ENCODE assay signal across 8 cellular contexts in the genomic region with DNA sequence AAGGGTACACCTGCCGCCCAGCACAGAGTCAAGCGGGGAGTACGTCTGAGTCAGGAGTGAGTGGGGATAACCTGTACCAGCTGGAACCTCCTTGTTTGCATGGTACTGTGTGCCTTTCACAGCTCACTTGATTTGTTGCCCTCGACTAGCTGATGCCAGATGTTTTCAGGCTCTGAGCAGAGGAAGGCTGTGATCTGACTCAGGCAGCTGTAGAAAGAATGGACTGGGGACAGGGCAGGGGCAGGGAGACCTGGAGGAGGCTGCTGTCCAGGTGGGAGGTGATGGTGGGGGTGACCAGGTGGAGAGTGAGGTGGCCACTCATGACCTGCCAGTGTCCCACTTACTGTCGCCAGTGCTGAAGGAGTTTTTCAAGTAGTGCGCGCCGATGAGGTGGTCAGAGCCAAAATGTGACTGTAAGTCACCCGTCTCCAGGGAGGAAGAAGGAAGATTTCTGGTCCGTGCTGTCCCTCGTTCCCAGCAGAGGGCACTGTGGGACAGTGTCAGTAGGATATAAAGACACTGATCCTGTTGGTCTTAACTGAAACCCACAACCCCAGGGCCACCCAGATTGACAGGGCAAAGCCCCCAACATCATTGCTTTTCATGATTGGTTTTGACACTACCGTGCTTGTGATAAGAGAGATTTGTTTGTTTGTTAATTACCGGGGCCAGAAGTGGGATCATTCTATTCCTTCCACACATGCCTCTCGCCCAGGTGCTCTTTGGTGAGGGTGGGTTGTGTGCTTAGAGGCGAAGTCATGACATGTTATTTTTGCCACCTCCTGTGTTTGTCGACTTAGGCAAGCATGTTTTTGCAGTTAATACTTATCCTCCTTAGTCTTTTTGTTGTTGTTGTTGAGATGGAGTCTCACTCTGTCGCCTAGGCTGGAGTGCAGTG.
DNase-seq lines count a peak whose midpoint lies in the region; ATAC-seq and TF ChIP-seq lines count a peak whose summit lies in the region.

No MANE protein-coding gene starts in this region.

- CTCF ChIA-PET in A673 (lab: Charles Lee), result interaction anchor here (0.9 kb wide), 1 partner anchor 193 kb away, joined by 3 read pairs; no protein-coding TSS in a partner anchor

- peak; percentile 95 for ATAC-seq in left lung
- no peak for ATAC-seq in GM19328 (IDR thresholded peaks at IDR 0.05; ENCODE audit: unreplicated experiment)

- H3K27ac ChIP-seq in A673 (ENCODE audit: low read depth, low read length, poor library complexity, severe bottlenecking) (no peak overlapping the region), colonic mucosa (no peak overlapping the region), left lung (no peak overlapping the region)

- TF ChIP-seq CTCF in A673 (conservative IDR thresholded peaks at IDR 0.05; ENCODE audit: low read depth, low read length), result peak; percentile 80
- peak; percentile 30 for TF ChIP-seq CTCF in GM20000 (IDR thresholded peaks at IDR 0.05; ENCODE audit: extremely low read depth, missing control alignments)
- peak; percentile 59 for TF ChIP-seq CTCF in colonic mucosa (IDR thresholded peaks at IDR 0.05)
- TF ChIP-seq CTCF in left lung (IDR thresholded peaks at IDR 0.05), result peak; percentile 71 to 72

- peak; percentile 70 for DNase-seq in A673 (ENCODE audit: low spot score)
- DNase-seq in GM20000 (ENCODE audit: low spot score), result peak; percentile 73
- peak; percentile 71 to 79 for DNase-seq in NCI-H446 (lab: John Stamatoyannopoulos, UW)
- DNase-seq in activated CD4-positive, alpha-beta T cell treated with anti-CD3 and anti-CD28 coated beads for 24 hours (ENCODE audit: low read depth in 2 of 2), result peak; percentile 31 to 32
- DNase-seq in colonic mucosa, result peak; percentile 74
- peak in 1 of 2 donors; percentile 63 for DNase-seq in left lung
- DNase-seq in stimulated activated CD4-positive, alpha-beta T cell treated with anti-CD3 and anti-CD28 coated beads, TNF-alpha, amount 100 ng/mL, for 1 hour (ENCODE audit: low read depth in 3 of 3, low spot score in 1 of 3), result peak in 2 of 3 donors; percentile 6 to 43

- no peak overlapping the region for H3K9ac ChIP-seq in colonic mucosa (ENCODE audit: low read depth in 2 of 2, low read length in 2 of 2)

- intact Hi-C loops in A673 (cut with micrococcal nuclease; ENCODE audit: unreplicated experiment), result no loop called here
- intact Hi-C loops in colonic mucosa (cut with DNase I), result loop anchor here (5.0 kb wide), 1 partner anchor 193 kb away; no protein-coding TSS in a partner anchor
- intact Hi-C loops in left lung (cut with DNase I), result no loop called here

- H3K9me3 ChIP-seq in A673 (ENCODE audit: low read depth, low read length, poor library complexity, severe bottlenecking) (peaks cover 7% of the 10 kb centered on the region), colonic mucosa (no peaks in the 10 kb centered on the region), left lung (peaks cover 0 to 8% of the 10 kb centered on the region in 2 donors)

- no peaks in the 10 kb centered on the region for H3K27me3 ChIP-seq in A673 (replicated peaks; ENCODE audit: insufficient read depth, low read depth, low read length, poor library complexity)
- no peaks in the 10 kb centered on the region for H3K27me3 ChIP-seq in colonic mucosa
- H3K27me3 ChIP-seq in left lung, result no peaks in the 10 kb centered on the region

- H3K4me3 ChIP-seq in A673 (ENCODE audit: low read depth, low read length, poor library complexity, severe bottlenecking) (no peak overlapping the region), colonic mucosa (no peak overlapping the region), left lung (no peak overlapping the region)

- no TSS peak for BruUV-seq in A673 (replicated peaks; lab: Mats Ljungman, UMichigan)

- H3K4me1 ChIP-seq in A673 (ENCODE audit: insufficient read depth, low read length, poor library complexity, severe bottlenecking), result no peaks in the 10 kb centered on the region
- no peaks in the 10 kb centered on the region for H3K4me1 ChIP-seq in colonic mucosa
- peaks cover 0 to 5% of the 10 kb centered on the region in 2 donors for H3K4me1 ChIP-seq in left lung

- POLR2A ChIA-PET in A673 (lab: Charles Lee; ENCODE audit: low non-redundant PET), result no interaction called here

- H3K36me3 ChIP-seq in A673 (ENCODE audit: insufficient read depth, low read length, poor library complexity, severe bottlenecking) (no peaks in the 10 kb centered on the region), colonic mucosa (peaks cover 3% of the 10 kb centered on the region), left lung (peaks cover 0 to 14% of the 10 kb centered on the region in 2 donors)

Comparison
In these comparisons a context has a peak if more than half of its experiments do, and no peak if none do; other contexts are left out.
1. CTCF ChIP-seq: peak in every context shown above with its lines; median percentile 80 in A673; 72 in left lung; 59 in colonic mucosa; 30 in GM20000.